ENCODE assay signal across 8 cellular contexts in genomic region chr6:47047479-47048411, GRCh38. TPM values are rescaled to one million over a fixed set of nuclear protein-coding genes. Genes with fewer than 3 reads are reported as not detected.
DNase-seq lines count a peak whose midpoint lies in the region; ATAC-seq and TF ChIP-seq lines count a peak whose summit lies in the region.

No MANE protein-coding gene starts in this region.

- no peaks in the 10 kb centered on the region for H3K9me3 ChIP-seq in Panc1 (ENCODE audit: control insufficient read depth, insufficient read depth, low read depth, low read length)

- no peaks in the 10 kb centered on the region for H3K36me3 ChIP-seq in Panc1 (ENCODE audit: control insufficient read depth, insufficient read depth, low read length)

- peak; percentile 11 for DNase-seq in activated T-cell treated with anti-CD3 and anti-CD28 coated beads for 24 hours (ENCODE audit: low read depth)
- DNase-seq in activated T-cell treated with anti-CD3 and anti-CD28 coated beads for 4 hours, result no peak
- DNase-seq in LoVo (ENCODE audit: low spot score), result peak; percentile 94
- DNase-seq in Panc1 (ENCODE audit: low read depth, low spot score), result peak; percentile 83
- peak; percentile 81 to 91 for DNase-seq in cardiac fibroblast (ENCODE audit: low read depth in 2 of 2)
- DNase-seq in kidney tubule cell (ENCODE audit: low spot score), result peak; percentile 94
- DNase-seq in stimulated activated naive CD8-positive, alpha-beta T cell treated with anti-CD3 and anti-CD28 coated beads, Interleukin-15, Interleukin-2, amounts not matched to agents 100 U/mL and 50 U/mL, for 24 hours, result peak; percentile 8

- peak; percentile 60 for ATAC-seq in GM21737 (IDR thresholded peaks at IDR 0.05; ENCODE audit: unreplicated experiment)
- ATAC-seq in Panc1, result peak; percentile 97
- no peak for ATAC-seq in stimulated activated naive CD8-positive, alpha-beta T cell treated with anti-CD3 and anti-CD28 coated beads, Interleukin-15, Interleukin-2, amounts not matched to agents 100 U/mL and 50 U/mL, for 24 hours

- no peaks in the 10 kb centered on the region for H3K27me3 ChIP-seq in Panc1 (ENCODE audit: control insufficient read depth, insufficient read depth, low read length)

- CTCF ChIA-PET in Panc1 (lab: Charles Lee), result no interaction called here

- TF ChIP-seq CTCF in Panc1 (IDR thresholded peaks at IDR 0.05) (peak; percentile 85), cardiac fibroblast (IDR thresholded peaks at IDR 0.05; ENCODE audit: low read depth, low read length) (peak; percentile 86)

- POLR2A ChIA-PET in Panc1 (lab: Charles Lee), result interaction anchor here (0.5 kb wide), 1 partner anchor 109 kb away, joined by 4 read pairs; no protein-coding TSS in a partner anchor

- H3K27ac ChIP-seq in Panc1 (ENCODE audit: low read length), result peak overlapping the region; percentile 62

- H3K4me3 ChIP-seq in Panc1 (ENCODE audit: low read depth in 2 of 2, low read length in 2 of 2) (no peak overlapping the region), cardiac fibroblast (replicated peaks in 1 of 2; ENCODE audit: low read depth in 2 of 2, low read length in 2 of 2) (no peak overlapping the region)

- BruUV-seq in Panc1 (replicated peaks; lab: Mats Ljungman, UMichigan), result no TSS peak

- H3K4me1 ChIP-seq in Panc1 (ENCODE audit: control insufficient read depth, insufficient read depth, low read length), result peaks cover 7% of the 10 kb centered on the region; the same call in 1 of the 2 replicates

- intact Hi-C loops in Panc1 (cut with micrococcal nuclease; ENCODE audit: unreplicated experiment), result loop anchor here (2.0 kb wide), 1 partner anchor 199 kb away; no protein-coding TSS in a partner anchor

- in situ Hi-C loops in Panc1 (cut with HindIII; ENCODE audit: low pct_unique_long_range_greater_than_20kb, low sequenced_read_pairs), result no loop called here

RNA-seq across cellular contexts. Expression of gene ADGRF1, which starts 5.6 kb away (rescaled TPM):
- total RNA-seq in Panc1 (2021; ENCODE audit: unreplicated experiment), result 0.95 TPM
- polyA plus RNA-seq in Panc1 (2012; ENCODE audit: insufficient read length), result 0.27 TPM
